ENCODE assay signal across 8 cellular contexts in the genomic region with DNA sequence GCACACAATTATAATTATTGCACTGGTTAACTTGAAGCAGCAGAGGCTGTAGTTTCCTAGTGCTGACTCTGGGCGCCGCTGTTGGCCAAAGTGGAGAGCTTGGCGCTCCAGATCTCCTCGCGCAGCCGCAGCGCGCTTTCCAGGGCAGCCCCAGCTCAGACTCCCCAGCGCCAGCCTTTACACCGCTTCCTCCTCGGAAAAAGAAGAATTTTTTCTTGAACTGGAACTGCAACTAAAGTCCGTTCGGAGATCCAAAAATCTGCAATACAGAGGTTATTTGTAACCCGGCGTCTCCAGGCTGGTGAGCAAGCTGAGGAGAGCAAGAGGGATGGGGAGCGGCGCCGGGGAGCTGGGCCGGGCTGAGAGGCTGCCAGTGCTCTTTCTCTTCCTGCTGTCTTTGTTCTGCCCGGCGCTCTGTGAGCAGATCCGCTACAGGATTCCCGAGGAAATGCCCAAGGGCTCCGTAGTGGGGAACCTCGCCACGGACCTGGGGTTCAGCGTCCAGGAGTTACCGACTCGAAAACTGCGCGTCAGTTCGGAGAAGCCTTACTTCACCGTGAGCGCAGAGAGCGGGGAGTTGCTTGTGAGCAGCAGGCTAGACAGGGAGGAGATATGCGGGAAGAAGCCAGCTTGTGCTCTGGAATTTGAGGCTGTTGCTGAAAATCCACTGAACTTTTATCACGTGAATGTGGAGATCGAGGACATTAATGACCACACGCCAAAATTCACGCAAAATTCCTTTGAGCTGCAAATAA. TPM values are rescaled to one million over a fixed set of nuclear protein-coding genes. Genes with fewer than 3 reads are reported as not detected.
A peak's percentile ranks its signal among the peaks of the same experiment; 100 is the strongest.
DNase-seq lines count a peak whose midpoint lies in the region; ATAC-seq, FAIRE-seq and TF ChIP-seq lines count a peak whose summit lies in the region.
"Not testable (repeated sequence)": the region's sequence is repeated elsewhere in the genome, so short reads cannot be mapped to it uniquely, and the experiment has no call there.

PCDHGB4 (plus strand) TSS at position 142 of the 755 bp plus-strand sequence; CDS start at position 329, 187 bp downstream.

- not testable (repeated sequence) for H3K36me3 Mint-ChIP-seq in activated CD8-positive, alpha-beta T cell treated with anti-CD3 and anti-CD28 coated beads, Interleukin-2, amount 10 ng/mL, durations not matched to agents 7 days and 5 days (ENCODE audit: low read depth)
- peaks cover 38% of the 10 kb centered on the region for H3K36me3 Mint-ChIP-seq in nephron (ENCODE audit: low read depth)

- H3K27ac ChIP-seq in DOHH2 (ENCODE audit: low read depth, low read length); iPS DF 6.9 (ENCODE audit: low read length); subcutaneous abdominal adipose tissue (ENCODE audit: low read depth, low read length): not testable (repeated sequence)

- not testable (repeated sequence) for H3K27me3 ChIP-seq in DOHH2 (ENCODE audit: control insufficient read depth, low read length); iPS DF 6.9 (ENCODE audit: control insufficient read depth, insufficient read depth, low read length)
- H3K27me3 ChIP-seq in subcutaneous abdominal adipose tissue (ENCODE audit: control insufficient read depth in 5 of 5, insufficient read depth in 4 of 5, low read length in 5 of 5): peaks cover 0 to 14% (median 0%) of the 10 kb centered on the region in 5 donors

- peaks cover 42% of the 10 kb centered on the region for H3K36me3 ChIP-seq in DOHH2 (ENCODE audit: control insufficient read depth, low read length)
- H3K36me3 ChIP-seq in iPS DF 6.9 (ENCODE audit: control insufficient read depth, insufficient read depth, low read length); subcutaneous abdominal adipose tissue (ENCODE audit: control insufficient read depth in 5 of 5, insufficient read depth in 5 of 5, low read length in 5 of 5): not testable (repeated sequence)

- not testable (repeated sequence) for H3K79me2 ChIP-seq in DOHH2 (ENCODE audit: control insufficient read depth, low read length)

- not testable (repeated sequence) for H3K4me1 Mint-ChIP-seq in activated CD8-positive, alpha-beta T cell treated with anti-CD3 and anti-CD28 coated beads, Interleukin-2, amount 10 ng/mL, durations not matched to agents 7 days and 5 days (ENCODE audit: low read depth); nephron

- CTCF ChIA-PET in activated CD8-positive, alpha-beta T cell treated with anti-CD3 and anti-CD28 coated beads, Interleukin-2, amount 10 ng/mL, durations not matched to agents 7 days and 5 days (lab: Charles Lee): interaction anchor here (2.5 kb wide), 1 partner anchor 26 kb away, joined by 9 read pairs; the partner anchor contains the start of gene PCDHGA10

- peak within 1 kb of the TSS; percentile 0 for H3K4me3 Mint-ChIP-seq in activated CD8-positive, alpha-beta T cell treated with anti-CD3 and anti-CD28 coated beads, Interleukin-2, amount 10 ng/mL, durations not matched to agents 7 days and 5 days
- peak within 1 kb of the TSS; percentile 65 to 82 (median 78) for H3K4me3 Mint-ChIP-seq in nephron

- not testable (repeated sequence) for H3K9ac ChIP-seq in subcutaneous abdominal adipose tissue (ENCODE audit: low read length in 5 of 5)

- peaks cover 38% of the 10 kb centered on the region for H3K27me3 Mint-ChIP-seq in activated CD8-positive, alpha-beta T cell treated with anti-CD3 and anti-CD28 coated beads, Interleukin-2, amount 10 ng/mL, durations not matched to agents 7 days and 5 days (ENCODE audit: low read depth)
- not testable (repeated sequence) for H3K27me3 Mint-ChIP-seq in nephron (ENCODE audit: low read depth)

- H3K9me3 ChIP-seq in DOHH2 (ENCODE audit: control insufficient read depth, insufficient read depth, low read length): peaks cover 34% of the 10 kb centered on the region
- H3K9me3 ChIP-seq in iPS DF 6.9 (ENCODE audit: control insufficient read depth, insufficient read depth, low read length): not testable (repeated sequence)
- H3K9me3 ChIP-seq in subcutaneous abdominal adipose tissue (ENCODE audit: control insufficient read depth in 5 of 5, low read length in 5 of 5): peaks cover 34 to 88% (median 69%) of the 10 kb centered on the region in 5 donors

- peaks cover 34% of the 10 kb centered on the region for H3K9me3 Mint-ChIP-seq in activated CD8-positive, alpha-beta T cell treated with anti-CD3 and anti-CD28 coated beads, Interleukin-2, amount 10 ng/mL, durations not matched to agents 7 days and 5 days (ENCODE audit: insufficient read depth)
- H3K9me3 Mint-ChIP-seq in nephron: peaks cover 74% of the 10 kb centered on the region

- H3K27ac Mint-ChIP-seq in activated CD8-positive, alpha-beta T cell treated with anti-CD3 and anti-CD28 coated beads, Interleukin-2, amount 10 ng/mL, durations not matched to agents 7 days and 5 days: not testable (repeated sequence)
- H3K27ac Mint-ChIP-seq in nephron: peak within 1 kb of the TSS in 1 of 3 experiments; percentile 58

- no CpG with 5 or more reads among the region's 40 CpGs for WGBS in iPS DF 6.9 (ENCODE audit: insufficient coverage, insufficient read length)

- POLR2A ChIA-PET in activated CD8-positive, alpha-beta T cell treated with anti-CD3 and anti-CD28 coated beads, Interleukin-2, amount 10 ng/mL, durations not matched to agents 7 days and 5 days (lab: Charles Lee): not testable (repeated sequence)

- ATAC-seq in GM21529 (IDR thresholded peaks at IDR 0.05; ENCODE audit: unreplicated experiment): peak; percentile 89
- ATAC-seq in activated CD8-positive, alpha-beta T cell treated with anti-CD3 and anti-CD28 coated beads, Interleukin-2, amount 10 ng/mL, durations not matched to agents 7 days and 5 days: peak; percentile 44

- H3K4me1 ChIP-seq in DOHH2 (ENCODE audit: control insufficient read depth, low read length); iPS DF 6.9 (ENCODE audit: control insufficient read depth, insufficient read depth, low read length); subcutaneous abdominal adipose tissue (ENCODE audit: control insufficient read depth in 5 of 5, insufficient read depth in 5 of 5, low read length in 5 of 5): not testable (repeated sequence)

- H3K4me2 ChIP-seq in DOHH2 (ENCODE audit: low read length): not testable (repeated sequence)

- H3K4me3 ChIP-seq in DOHH2 (ENCODE audit: low read length): peak within 1 kb of the TSS; percentile 55
- H3K4me3 ChIP-seq in iPS DF 6.9 (ENCODE audit: low read length): peak within 1 kb of the TSS; percentile 66; the same call in 1 of the 2 replicates
- peak within 1 kb of the TSS; percentile 0 to 52 (median 50) for H3K4me3 ChIP-seq in subcutaneous abdominal adipose tissue (ENCODE audit: low read depth in 1 of 5, low read length in 5 of 5)

- not testable (repeated sequence) for H4K20me1 ChIP-seq in DOHH2 (ENCODE audit: control insufficient read depth, insufficient read depth, low read depth, low read length)

- peak; percentile 93 for FAIRE-seq in HTR-8/SVneo (lab: Jason Lieb, UNC)

- H3K9me2 ChIP-seq in DOHH2 (replicated peaks; ENCODE audit: control insufficient read depth, low read length): not testable (repeated sequence)

- DNase-seq in HTR-8/SVneo (ENCODE audit: insufficient read length, low spot score): peak; percentile 34
- peak; percentile 34 for DNase-seq in activated CD8-positive, alpha-beta T cell treated with anti-CD3 and anti-CD28 coated beads, Interleukin-2, amount 10 ng/mL, durations not matched to agents 7 days and 5 days
- peak; percentile 67 for DNase-seq in dermis blood vessel endothelial cell
- not testable (repeated sequence) for DNase-seq in iPS DF 6.9 (ENCODE audit: low read depth, low spot score)

- TF ChIP-seq CTCF in DOHH2 (IDR thresholded peaks at IDR 0.05; ENCODE audit: low read depth, low read length, poor library complexity, severe bottlenecking): peak; percentile 41
- TF ChIP-seq CTCF in nephron (IDR thresholded peaks at IDR 0.05; ENCODE audit: unreplicated experiment in 3 of 3): peak; percentile 10 to 41 (median 25)

- not testable (repeated sequence) for H3F3A ChIP-seq in DOHH2 (ENCODE audit: control insufficient read depth, insufficient read depth)

RNA-seq across cellular contexts. Expression of gene PCDHGB4, which starts in this region (rescaled TPM):
- not detected for total RNA-seq in activated CD8-positive, alpha-beta T cell treated with anti-CD3 and anti-CD28 coated beads, Interleukin-2, amount 10 ng/mL, durations not matched to agents 7 days and 5 days
- total RNA-seq in dermis blood vessel endothelial cell: 11.3 and 14.5 TPM in 2 replicates

Comparison
In these comparisons a context has a peak if more than half of its experiments do, and no peak if none do; other contexts are left out.
1. RNA of gene PCDHGB4 (total RNA-seq): 11.3 to 14.5 TPM in dermis blood vessel endothelial cell; not detected in activated CD8-positive, alpha-beta T cell treated with anti-CD3 and anti-CD28 coated beads, Interleukin-2, amount 10 ng/mL, durations not matched to agents 7 days and 5 days; every median in the first group is over 10 times any median in the second.
2. Peak in DNase-seq and ATAC-seq in activated CD8-positive, alpha-beta T cell treated with anti-CD3 and anti-CD28 coated beads, Interleukin-2, amount 10 ng/mL, durations not matched to agents 7 days and 5 days; RNA of the gene not detected or under 1 TPM.
3. Peak in every context shown above with its lines, with median percentiles within 50 percentile points of each other: H3K4me3 ChIP-seq.